Comparison of ENCODE assay signal across 11 cellular contexts in the genomic region with DNA sequence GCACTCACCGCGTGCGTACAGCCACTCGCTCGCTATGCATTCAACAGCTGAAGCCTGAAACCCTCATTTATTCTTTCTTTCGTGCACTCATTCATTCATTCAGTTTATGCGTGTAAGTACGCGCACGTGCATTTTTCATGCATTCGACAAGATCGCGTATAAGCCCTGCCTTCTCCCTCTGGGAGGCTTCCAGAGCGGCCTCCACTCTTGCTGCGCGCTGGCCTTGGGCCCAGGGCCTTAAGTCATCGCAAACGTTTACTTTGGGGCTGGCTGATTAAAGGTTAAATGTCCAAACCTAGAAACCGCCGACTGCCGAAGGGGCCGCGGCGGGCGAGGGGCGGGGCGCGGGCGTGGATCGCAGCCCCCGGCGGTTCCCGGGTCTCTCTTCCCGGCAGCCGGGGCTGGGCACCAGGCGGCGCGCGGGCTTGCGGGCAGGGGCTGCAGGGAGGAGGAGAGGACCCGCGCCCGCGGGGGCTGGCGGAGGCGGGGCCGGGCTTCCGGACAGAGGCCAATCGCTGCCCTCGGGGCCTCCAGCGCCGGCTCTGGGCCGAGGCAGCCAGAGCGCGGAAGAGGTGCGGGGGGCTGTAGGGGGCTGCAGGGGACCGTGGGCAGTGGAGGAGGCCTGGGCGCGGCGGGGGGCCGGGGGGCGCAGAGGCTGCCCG. TPM values are rescaled to one million over a fixed set of nuclear protein-coding genes. Genes with fewer than 3 reads are reported as not detected.
DNase-seq lines count a peak whose midpoint lies in the region; ATAC-seq and TF ChIP-seq lines count a peak whose summit lies in the region.
"Had no signal": no experiment of that assay in that cellular context is flagged by ENCODE, and none has a peak within 500 bp of the region (broad histone marks: within the 10 kb centered on the region; RNA-seq: fewer than 3 reads in every experiment).

A gene (plus strand): TSS at position 527 of the 662 bp plus-strand sequence. CDS start 1,259 bp downstream, outside the sequence.

- H3K4me1 Mint-ChIP-seq in MCF 10A (ENCODE audit: insufficient read depth, unreplicated experiment): no peaks in the 10 kb centered on the region
- no peaks in the 10 kb centered on the region for H3K4me1 Mint-ChIP-seq in activated CD4-positive, alpha-beta T cell treated with anti-CD3 and anti-CD28 coated beads, Interleukin-2, amount 10 ng/mL, durations not matched to agents 7 days and 5 days

- intact Hi-C loops in breast epithelium (cut with DNase I; ENCODE audit: low total_unique reads) (no loop called here), MCF 10A (cut with micrococcal nuclease) (no loop called here), lower lobe of right lung (cut with DNase I) (no loop called here), aorta (cut with DNase I) (no loop called here)

- DNase-seq in breast epithelium (ENCODE audit: low spot score in 2 of 2) (no peak), MCF 10A (ENCODE audit: unreplicated experiment) (no peak), lower lobe of right lung (no peak), aorta (no peak), MV-4-11 (lab: John Stamatoyannopoulos, UW) (no peak), COR-L47 (lab: John Stamatoyannopoulos, UW) (no peak)
- DNase-seq in activated CD4-positive, alpha-beta T cell treated with anti-CD3 and anti-CD28 coated beads, Interleukin-2, amount 10 ng/mL, durations not matched to agents 7 days and 5 days: no peak
- DNase-seq: naive B cell, NCI-H1417 treated with DMSO at 0.1 percent for 48 hours had no signal

- H3K27me3 Mint-ChIP-seq in MCF 10A (ENCODE audit: insufficient read depth, unreplicated experiment): peaks cover 12% of the 10 kb centered on the region
- H3K27me3 Mint-ChIP-seq in activated CD4-positive, alpha-beta T cell treated with anti-CD3 and anti-CD28 coated beads, Interleukin-2, amount 10 ng/mL, durations not matched to agents 7 days and 5 days: peaks cover 2% of the 10 kb centered on the region

- peaks cover 0 to 36% of the 10 kb centered on the region in 2 donors for H3K27me3 ChIP-seq in breast epithelium
- H3K27me3 ChIP-seq in duodenal mucosa (ENCODE audit: control insufficient read depth in 1 of 2, insufficient read depth in 2 of 2, low read length in 2 of 2): no peaks in the 10 kb centered on the region
- H3K27me3 ChIP-seq in lower lobe of right lung (ENCODE audit: low read depth): no peaks in the 10 kb centered on the region
- H3K27me3 ChIP-seq in aorta (ENCODE audit: control insufficient read depth in 1 of 2, insufficient read depth in 2 of 2, low read length in 1 of 2): no peaks in the 10 kb centered on the region
- H3K27me3 ChIP-seq: thyroid gland had no signal

- no peak within 1 kb of the TSS for H3K9ac ChIP-seq in duodenal mucosa (ENCODE audit: low read depth in 1 of 2, low read length in 2 of 2)

- H3K9me3 Mint-ChIP-seq in MCF 10A (ENCODE audit: unreplicated experiment): no peaks in the 10 kb centered on the region
- H3K9me3 Mint-ChIP-seq in activated CD4-positive, alpha-beta T cell treated with anti-CD3 and anti-CD28 coated beads, Interleukin-2, amount 10 ng/mL, durations not matched to agents 7 days and 5 days: no peaks in the 10 kb centered on the region

- no peak within 1 kb of the TSS for H3K4me3 Mint-ChIP-seq in MCF 10A (ENCODE audit: unreplicated experiment)
- H3K4me3 Mint-ChIP-seq in activated CD4-positive, alpha-beta T cell treated with anti-CD3 and anti-CD28 coated beads, Interleukin-2, amount 10 ng/mL, durations not matched to agents 7 days and 5 days: no peak within 1 kb of the TSS

- no peak for TF ChIP-seq POLR2A in breast epithelium (IDR thresholded peaks at IDR 0.05)

- H3K27ac ChIP-seq in breast epithelium (no peak within 1 kb of the TSS), duodenal mucosa (ENCODE audit: low read depth, low read length) (no peak within 1 kb of the TSS), lower lobe of right lung (no peak within 1 kb of the TSS), aorta (ENCODE audit: low read depth in 1 of 2, low read length in 2 of 2) (no peak within 1 kb of the TSS)
- H3K27ac ChIP-seq: thyroid gland had no signal

- no peak within 1 kb of the TSS for H3K27ac Mint-ChIP-seq in MCF 10A (ENCODE audit: low read depth, unreplicated experiment)
- H3K27ac Mint-ChIP-seq in activated CD4-positive, alpha-beta T cell treated with anti-CD3 and anti-CD28 coated beads, Interleukin-2, amount 10 ng/mL, durations not matched to agents 7 days and 5 days: no peak within 1 kb of the TSS
- H3K27ac Mint-ChIP-seq: naive B cell had no signal

- CTCF ChIA-PET in MCF 10A (lab: Yijun Ruan, JAX): no interaction called here
- CTCF ChIA-PET in activated CD4-positive, alpha-beta T cell treated with anti-CD3 and anti-CD28 coated beads, Interleukin-2, amount 10 ng/mL, durations not matched to agents 7 days and 5 days (lab: Charles Lee): no interaction called here

- no peaks in the 10 kb centered on the region for H3K36me3 Mint-ChIP-seq in MCF 10A (ENCODE audit: insufficient read depth, unreplicated experiment)
- no peaks in the 10 kb centered on the region for H3K36me3 Mint-ChIP-seq in activated CD4-positive, alpha-beta T cell treated with anti-CD3 and anti-CD28 coated beads, Interleukin-2, amount 10 ng/mL, durations not matched to agents 7 days and 5 days (ENCODE audit: low read depth)

- TF ChIP-seq CTCF in breast epithelium (IDR thresholded peaks at IDR 0.05) (no peak), MCF 10A (IDR thresholded peaks at IDR 0.05; ENCODE audit: unreplicated experiment) (no peak), lower lobe of right lung (IDR thresholded peaks at IDR 0.05) (no peak)

- WGBS in aorta, 2 donors: 9 to 10% methylated on average over 37 to 63 of the region's 63 CpGs

- no TSS peak for BruUV-seq in MCF 10A (replicated peaks; lab: Mats Ljungman, UMichigan)

- POLR2A ChIA-PET in MCF 10A (lab: Yijun Ruan, JAX): no interaction called here
- POLR2A ChIA-PET in activated CD4-positive, alpha-beta T cell treated with anti-CD3 and anti-CD28 coated beads, Interleukin-2, amount 10 ng/mL, durations not matched to agents 7 days and 5 days (lab: Charles Lee): no interaction called here

- H3K9me3 ChIP-seq in breast epithelium: no peaks in the 10 kb centered on the region
- H3K9me3 ChIP-seq in duodenal mucosa (ENCODE audit: control insufficient read depth in 1 of 2, low read length in 2 of 2): no peaks in the 10 kb centered on the region
- no peaks in the 10 kb centered on the region for H3K9me3 ChIP-seq in lower lobe of right lung
- no peaks in the 10 kb centered on the region for H3K9me3 ChIP-seq in aorta (ENCODE audit: control insufficient read depth, low read length)
- H3K9me3 ChIP-seq: thyroid gland had no signal

- peak within 1 kb of the TSS; percentile 29 to 62 (median 51) for H3K4me3 ChIP-seq in breast epithelium
- H3K4me3 ChIP-seq in duodenal mucosa (ENCODE audit: low read depth in 1 of 2, low read length in 2 of 2): peak within 1 kb of the TSS; percentile 15 to 32
- peak within 1 kb of the TSS; percentile 32 for H3K4me3 ChIP-seq in lower lobe of right lung
- H3K4me3 ChIP-seq in aorta (ENCODE audit: low read length in 2 of 2): peak within 1 kb of the TSS in 1 of 2 donors; percentile 23

- H3K4me1 ChIP-seq in breast epithelium (no peaks in the 10 kb centered on the region), duodenal mucosa (ENCODE audit: control insufficient read depth in 1 of 2, insufficient read depth in 2 of 2, low read length in 2 of 2) (no peaks in the 10 kb centered on the region), lower lobe of right lung (no peaks in the 10 kb centered on the region), aorta (ENCODE audit: control insufficient read depth in 1 of 2, insufficient read depth in 2 of 2, low read length in 2 of 2) (no peaks in the 10 kb centered on the region)

- H3K36me3 ChIP-seq in breast epithelium (no peaks in the 10 kb centered on the region), duodenal mucosa (ENCODE audit: control insufficient read depth in 1 of 2, insufficient read depth in 2 of 2, low read length in 2 of 2) (no peaks in the 10 kb centered on the region), lower lobe of right lung (no peaks in the 10 kb centered on the region), aorta (ENCODE audit: control insufficient read depth in 1 of 2, insufficient read depth in 2 of 2, low read length in 1 of 2) (no peaks in the 10 kb centered on the region)
- H3K36me3 ChIP-seq: thyroid gland had no signal

- ATAC-seq in lower lobe of right lung (peak; percentile 43 to 61), aorta (ENCODE audit: low FRiP score) (peak; percentile 23)

RNA-seq across cellular contexts. Expression of the gene that starts here (rescaled TPM):
- total RNA-seq in breast epithelium (10 to 100 TPM; 23.1 to 84.7 (median 40.6) TPM), MCF 10A (2022) (not detected in 2 replicates), lower lobe of right lung (1.3 TPM), aorta (1 to 10 TPM in 1 of 2 donors, under 1 TPM in 1; 0.84 to 3.1 TPM)
- 1 to 10 TPM in 1 of 2 donors, under 1 TPM in 1; 0.13 to 2.0 TPM for polyA plus RNA-seq in aorta
- total RNA-seq in activated CD4-positive, alpha-beta T cell treated with anti-CD3 and anti-CD28 coated beads, Interleukin-2, amount 10 ng/mL, durations not matched to agents 7 days and 5 days: not detected

Comparison
In these comparisons a context has a peak if more than half of its experiments do, and no peak if none do; other contexts are left out.
1. RNA of the gene that starts here (total RNA-seq): 23.1 to 84.7 TPM in breast epithelium; 0.84 to 3.1 TPM in aorta, 1.3 TPM in lower lobe of right lung (single experiment), not detected in MCF 10A and not detected in activated CD4-positive, alpha-beta T cell treated with anti-CD3 and anti-CD28 coated beads, Interleukin-2, amount 10 ng/mL, durations not matched to agents 7 days and 5 days; every median in the first group is over 4 times any median in the second.